8 cellular contexts compared by ENCODE assay signal in the genomic region with DNA sequence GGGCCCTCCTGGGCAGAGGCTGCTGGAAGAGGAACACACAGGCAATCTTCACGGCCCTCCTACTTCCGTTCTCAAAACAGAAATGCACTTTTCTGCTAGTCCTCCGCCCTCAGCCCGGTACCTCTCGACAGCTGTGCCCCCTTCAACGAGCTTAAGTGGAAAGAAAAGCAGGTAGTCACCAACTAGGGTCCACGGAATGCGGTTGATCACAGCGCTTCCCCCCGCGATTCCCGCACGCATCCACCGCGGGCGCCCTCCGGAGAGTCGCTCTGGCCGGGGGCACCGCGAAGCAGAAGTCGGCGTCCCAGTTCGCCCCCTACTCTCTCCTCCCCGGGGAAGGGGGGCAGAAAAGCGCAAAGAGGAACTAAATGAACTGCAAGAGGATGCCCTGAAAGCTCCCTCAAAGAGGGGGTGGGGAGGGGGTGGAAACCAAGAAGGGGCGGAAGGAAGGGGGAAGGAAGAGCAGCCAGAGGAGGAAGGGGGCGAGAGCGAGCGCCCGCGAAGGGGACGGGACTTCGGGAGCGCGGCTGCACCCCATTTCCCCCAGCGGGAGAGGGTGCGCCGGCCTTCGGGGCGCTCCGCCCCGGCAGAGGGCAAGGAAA. TPM values are rescaled to one million over a fixed set of nuclear protein-coding genes. Genes with fewer than 3 reads are reported as not detected.
DNase-seq lines count a peak whose midpoint lies in the region; ATAC-seq, FAIRE-seq and TF ChIP-seq lines count a peak whose summit lies in the region.

No MANE protein-coding gene starts in this region.

- peak overlapping the region; percentile 68 for H3K4me3 ChIP-seq in GM08714 (ENCODE audit: low read length)

- H3K36me3 Mint-ChIP-seq in activated CD4-positive, alpha-beta memory T cell treated with anti-CD3 and anti-CD28 coated beads for 36 hours: no peaks in the 10 kb centered on the region

- no peaks in the 10 kb centered on the region for H3K27me3 Mint-ChIP-seq in activated CD4-positive, alpha-beta memory T cell treated with anti-CD3 and anti-CD28 coated beads for 36 hours

- POLR2A ChIA-PET in activated CD4-positive, alpha-beta memory T cell treated with anti-CD3 and anti-CD28 coated beads for 36 hours (lab: Charles Lee): interaction anchor here (0.6 to 2.3 kb wide), 6 partner anchors 18 to 171 kb away, joined by 3 to 8 read pairs (median 6); partner anchors contain the start of gene XXYLT1

- peak overlapping the region; percentile 92 for H3K4me3 Mint-ChIP-seq in activated CD4-positive, alpha-beta memory T cell treated with anti-CD3 and anti-CD28 coated beads for 36 hours

- H3K27ac Mint-ChIP-seq in activated CD4-positive, alpha-beta memory T cell treated with anti-CD3 and anti-CD28 coated beads for 36 hours: peak overlapping the region; percentile 91

- TF ChIP-seq CTCF in D721Med (IDR thresholded peaks at IDR 0.05; ENCODE audit: insufficient read depth, missing control alignments): no peak

- H3K9me3 Mint-ChIP-seq in activated CD4-positive, alpha-beta memory T cell treated with anti-CD3 and anti-CD28 coated beads for 36 hours: no peaks in the 10 kb centered on the region

- DNase-seq in NCI-H2171 (lab: John Stamatoyannopoulos, UW): peak; percentile 27
- DNase-seq in activated CD4-positive, alpha-beta memory T cell treated with anti-CD3 and anti-CD28 coated beads for 36 hours: peak; percentile 58
- DNase-seq in ecto neural progenitor cell (ENCODE audit: low spot score): peak; percentile 63
- peak; percentile 72 for DNase-seq in medulla oblongata (ENCODE audit: extremely low spot score)
- peak; percentile 7 for DNase-seq in stimulated activated CD8-positive, alpha-beta memory T cell treated with anti-CD3 and anti-CD28 coated beads, Interleukin-12 subunit alpha, Interleukin-12 subunit beta, amount 100 ng/mL, for 24 hours (ENCODE audit: extremely low read depth)
- DNase-seq in D721Med (ENCODE audit: insufficient read length, low spot score): no peak

- CTCF ChIA-PET in activated CD4-positive, alpha-beta memory T cell treated with anti-CD3 and anti-CD28 coated beads for 36 hours (lab: Charles Lee): interaction anchor here (1.4 to 4.7 kb wide), 2 partner anchors 17 to 172 kb away, joined by 3 to 49 read pairs; partner anchors contain the start of gene XXYLT1

- FAIRE-seq in D721Med (lab: Jason Lieb, UNC): no peak

- intact Hi-C loops in activated CD4-positive, alpha-beta memory T cell treated with anti-CD3 and anti-CD28 coated beads for 36 hours (cut with micrococcal nuclease): loop anchor here (2.0 to 10.0 kb wide), 5 partner anchors 35 to 757 kb away; partner anchors contain the start of genes FAM43A and PPP1R2

- ATAC-seq in HG02571 (IDR thresholded peaks at IDR 0.05; ENCODE audit: unreplicated experiment): peak; percentile 10

- peaks cover 39% of the 10 kb centered on the region for H3K4me1 Mint-ChIP-seq in activated CD4-positive, alpha-beta memory T cell treated with anti-CD3 and anti-CD28 coated beads for 36 hours (ENCODE audit: low read depth)

RNA-seq across cellular contexts. Expression of gene ACAP2, which starts 0.7 kb away (rescaled TPM):
- total RNA-seq in activated CD4-positive, alpha-beta memory T cell treated with anti-CD3 and anti-CD28 coated beads for 36 hours: 10 to 100 TPM; 45.0 to 47.0 TPM
